18 cellular contexts compared by ENCODE assay signal in genomic region chr9:89956907-89957306, GRCh38.
DNase-seq lines count a peak whose midpoint lies in the region; ATAC-seq and TF ChIP-seq lines count a peak whose summit lies in the region.
"Had no signal": no experiment of that assay in that cellular context is flagged by ENCODE, and none has a peak within 500 bp of the region (broad histone marks: within the 10 kb centered on the region; RNA-seq: fewer than 3 reads in every experiment).

No MANE protein-coding gene starts in this region.

- intact Hi-C loops in prostate gland (cut with DNase I): no loop called here

- H3K9ac ChIP-seq in H9 (ENCODE audit: extremely low read depth, insufficient read length, low read length): no peak overlapping the region
- H3K9ac ChIP-seq: BLaER1 treated with 17β-estradiol and CSF1 and Interleukin-3, amounts not matched to agents 10 nM and 100 nM had no signal

- no peak overlapping the region for H3K4ac ChIP-seq in H9 (ENCODE audit: low read depth, low read length)

- peaks cover 3% of the 10 kb centered on the region in 2 experiments; a peak in 3 of 5 replicates for H3K9me3 Mint-ChIP-seq in H9
- H3K9me3 Mint-ChIP-seq: CD8-positive, alpha-beta memory T cell; IgD-negative memory B cell had no signal

- no peak overlapping the region for H3K56ac ChIP-seq in H9 (ENCODE audit: insufficient read length, low read depth, low read length)

- H4K20me1 ChIP-seq in H9 (ENCODE audit: control insufficient read depth, insufficient read depth, insufficient read length): no peaks in the 10 kb centered on the region
- H4K20me1 ChIP-seq: BLaER1 treated with 17β-estradiol and CSF1 and Interleukin-3, amounts not matched to agents 10 nM and 100 nM had no signal

- H2BK5ac ChIP-seq in H9 (ENCODE audit: insufficient read length, low read length): no peak overlapping the region

- peak; percentile 43 for DNase-seq in NCI-H146 (lab: John Stamatoyannopoulos, UW)
- DNase-seq in NCI-H146 treated with DMSO at 0.1 percent for 48 hours (lab: John Stamatoyannopoulos, UW; ENCODE audit: unreplicated experiment): no peak
- DNase-seq in NCI-H69 (lab: John Stamatoyannopoulos, UW): peak; percentile 67
- peak; percentile 36 for DNase-seq in prostate gland (ENCODE audit: low spot score)
- DNase-seq in COLO668 (lab: John Stamatoyannopoulos, UW; ENCODE audit: unreplicated experiment): no peak
- DNase-seq in H9: no peak
- DNase-seq: Caco-2; CD4-positive, CD25-positive, alpha-beta regulatory T cell; CD8-positive, alpha-beta memory T cell; DMS79 treated with DMSO at 0.1 percent for 48 hours; GF-D8; GOT3 had no signal

- 49% methylated on average over 3 of the region's 3 CpGs for WGBS in prostate gland
- WGBS in H9 (ENCODE audit: extremely low coverage, insufficient read length, low lambda C conversion rate): no CpG with 5 or more reads among the region's 3 CpGs

- no peak overlapping the region for H3K18ac ChIP-seq in H9 (ENCODE audit: insufficient read length, low read depth, low read length)

- no peaks in the 10 kb centered on the region for H3K79me1 ChIP-seq in H9 (ENCODE audit: insufficient read depth, low read depth, low read length, poor library complexity, severe bottlenecking)

- H3K23me2 ChIP-seq in H9 (ENCODE audit: insufficient read length, low read depth, low read length, poor library complexity, severe bottlenecking): no peaks in the 10 kb centered on the region

- TF ChIP-seq CTCF in prostate gland (IDR thresholded peaks at IDR 0.05): no peak
- no peak for TF ChIP-seq CTCF in H9 (conservative IDR thresholded peaks at IDR 0.05)

- H2BK120ac ChIP-seq in H9 (ENCODE audit: low read depth, low read length, poor library complexity, severe bottlenecking): no peak overlapping the region

- H3K9me3 ChIP-seq in prostate gland: no peaks in the 10 kb centered on the region
- no peaks in the 10 kb centered on the region for H3K9me3 ChIP-seq in H9 (ENCODE audit: control insufficient read depth, low read depth, low read length)
- H3K9me3 ChIP-seq: BLaER1 treated with 17β-estradiol and CSF1 and Interleukin-3, amounts not matched to agents 10 nM and 100 nM; Caco-2; HAP-1 had no signal

- no peak overlapping the region for H3K4me3 ChIP-seq in prostate gland
- H3K4me3 ChIP-seq: BLaER1 treated with 17β-estradiol and CSF1 and Interleukin-3, amounts not matched to agents 10 nM and 100 nM; HAP-1 had no signal

- no peak overlapping the region for H4K8ac ChIP-seq in H9 (replicated peaks; ENCODE audit: insufficient read length, low read depth, low read length)

- H2BK12ac ChIP-seq in H9 (ENCODE audit: insufficient read length, low read depth, low read length): no peak overlapping the region

- H4K5ac ChIP-seq in H9 (ENCODE audit: insufficient read length, low read depth, low read length): no peak overlapping the region

- H2AFZ ChIP-seq in H9 (ENCODE audit: low read length): no peak overlapping the region

- peaks cover 7 to 10% of the 10 kb centered on the region in 2 experiments for H3K4me1 Mint-ChIP-seq in H9

- no peak overlapping the region for H3T11ph ChIP-seq in H9 (ENCODE audit: low read length)

- no peak overlapping the region for H3K27ac Mint-ChIP-seq in H9
- H3K27ac Mint-ChIP-seq: B cell; CD4-positive, CD25-positive, alpha-beta regulatory T cell; CD8-positive, alpha-beta memory T cell; IgD-negative memory B cell had no signal

- no peaks in the 10 kb centered on the region for H3K79me2 ChIP-seq in H9 (ENCODE audit: insufficient read depth, low read length)

- H3K4me3 Mint-ChIP-seq in H9: no peak overlapping the region
- H3K4me3 Mint-ChIP-seq: B cell; CD4-positive, CD25-positive, alpha-beta regulatory T cell; CD8-positive, alpha-beta memory T cell; IgD-negative memory B cell had no signal

- no peak for TF ChIP-seq POLR2A in prostate gland (IDR thresholded peaks at IDR 0.05)

- no peak overlapping the region for H2AK5ac ChIP-seq in H9 (ENCODE audit: insufficient read length, low read length)

- H3K36me3 Mint-ChIP-seq in H9 (ENCODE audit: insufficient read depth in 1 of 3, low read depth in 3 of 3): peaks cover 0 to 5% (median 0%) of the 10 kb centered on the region in 3 experiments; a peak in 1 of 7 replicates
- H3K36me3 Mint-ChIP-seq: CD4-positive, CD25-positive, alpha-beta regulatory T cell; CD8-positive, alpha-beta memory T cell; IgD-negative memory B cell had no signal

- ATAC-seq in GM19324 (IDR thresholded peaks at IDR 0.05; ENCODE audit: low FRiP score, unreplicated experiment): no peak
- ATAC-seq: HepG2 had no signal

- H3K4me2 ChIP-seq in H9 (ENCODE audit: insufficient read depth, insufficient read length, low read length): no peak overlapping the region
- H3K4me2 ChIP-seq: BLaER1 treated with 17β-estradiol and CSF1 and Interleukin-3, amounts not matched to agents 10 nM and 100 nM had no signal

- no peak overlapping the region for H3K14ac ChIP-seq in H9 (ENCODE audit: insufficient read depth, low read length)

- H3K27me3 Mint-ChIP-seq in H9 (ENCODE audit: low read depth): no peaks in the 10 kb centered on the region
- H3K27me3 Mint-ChIP-seq: B cell; CD4-positive, CD25-positive, alpha-beta regulatory T cell; IgD-negative memory B cell had no signal

- H3K36me3 ChIP-seq in prostate gland: no peaks in the 10 kb centered on the region
- H3K36me3 ChIP-seq: BLaER1 treated with 17β-estradiol and CSF1 and Interleukin-3, amounts not matched to agents 10 nM and 100 nM; HAP-1 had no signal

- no peak overlapping the region for H3K23ac ChIP-seq in H9 (ENCODE audit: insufficient read length, low read depth, low read length)

- H4K91ac ChIP-seq in H9 (ENCODE audit: insufficient read length, low read depth, low read length): no peak overlapping the region

- no peak overlapping the region for H2BK15ac ChIP-seq in H9 (ENCODE audit: low read depth, low read length)

- H3K4me1 ChIP-seq in prostate gland (replicated peaks) (peaks cover 4% of the 10 kb centered on the region), H9 (ENCODE audit: insufficient read depth, low read length) (no peaks in the 10 kb centered on the region)
- H3K4me1 ChIP-seq: Caco-2, HAP-1 had no signal

- H3K27me3 ChIP-seq in prostate gland (replicated peaks; ENCODE audit: insufficient read depth): no peaks in the 10 kb centered on the region
- no peaks in the 10 kb centered on the region for H3K27me3 ChIP-seq in H9 (ENCODE audit: insufficient read depth, low read length)
- H3K27me3 ChIP-seq: BLaER1 treated with 17β-estradiol and CSF1 and Interleukin-3, amounts not matched to agents 10 nM and 100 nM had no signal

- H2BK20ac ChIP-seq in H9 (ENCODE audit: low read depth, low read length, poor library complexity, severe bottlenecking): no peak overlapping the region

- H3K27ac ChIP-seq in prostate gland (no peak overlapping the region), H9 (ENCODE audit: insufficient read length, low read depth, low read length) (no peak overlapping the region)
- H3K27ac ChIP-seq: BLaER1 treated with 17β-estradiol and CSF1 and Interleukin-3, amounts not matched to agents 10 nM and 100 nM had no signal

Comparison
In these comparisons a context has a peak if more than half of its experiments do, and no peak if none do; other contexts are left out.
1. DNase-seq: peak in NCI-H146 (single experiment), NCI-H69 (single experiment) and prostate gland (single experiment); none in NCI-H146 treated with DMSO at 0.1 percent for 48 hours (single experiment), COLO668 (single experiment) and H9 (single experiment).